1 cellular context compared by ENCODE assay signal in the genomic region with DNA sequence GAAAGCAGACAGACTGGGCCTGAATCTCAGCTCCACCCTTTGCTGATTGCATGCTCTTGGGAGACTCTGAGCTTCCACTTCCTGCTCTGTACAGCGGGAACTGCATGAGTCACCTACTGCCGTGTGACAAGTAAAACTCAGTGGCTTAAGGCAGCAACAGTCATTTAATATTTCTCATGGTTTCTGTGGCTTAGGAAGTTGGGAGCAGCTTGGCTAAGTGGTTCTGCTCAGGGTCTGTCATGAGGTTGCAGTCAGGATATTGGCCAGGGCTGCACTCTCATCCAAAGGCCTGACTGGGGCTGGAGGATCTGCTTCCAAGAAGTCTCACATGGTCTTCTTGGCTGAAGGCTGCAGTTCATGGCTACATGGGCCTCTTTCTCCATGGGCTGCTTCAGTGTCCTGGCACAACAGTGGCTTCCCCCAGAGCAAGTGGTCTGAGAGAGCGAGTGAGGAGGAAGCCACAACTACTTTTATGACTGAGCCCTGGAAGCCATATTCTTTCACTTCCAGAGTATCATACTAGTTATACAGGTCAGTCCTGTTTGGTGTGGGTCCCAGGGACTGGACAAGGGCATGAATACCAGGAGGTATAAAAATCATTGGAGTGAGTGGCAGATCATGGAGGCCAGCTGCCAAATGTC.
A peak's percentile ranks its signal among the peaks of the same experiment; 100 is the strongest.
TF ChIP-seq lines count a peak whose summit lies in the region.

No MANE protein-coding gene starts in this region.

TF ChIP-seq in HCT116, 20 proteins besides CTCF, POLR2A, EP300 and RAD21 (continued from another document):
- no peak for TF ChIP-seq REST (IDR thresholded peaks at IDR 0.05; ENCODE audit: low read depth)
- TF ChIP-seq POLR2AphosphoS5 (IDR thresholded peaks at IDR 0.05; ENCODE audit: low read depth, low read length), result peak; percentile 25; the same call in 1 of the 2 replicates
- TF ChIP-seq ZBTB33 (IDR thresholded peaks at IDR 0.05; ENCODE audit: extremely low read depth, insufficient replicate concordance, low read length), result no peak
- TF ChIP-seq SP1 (IDR thresholded peaks at IDR 0.05; ENCODE audit: low read depth), result no peak; the same call in 1 of the 2 replicates
- no peak for TF ChIP-seq EGR1 (IDR thresholded peaks at IDR 0.05; ENCODE audit: low read depth)
- TF ChIP-seq ELF1 (IDR thresholded peaks at IDR 0.05; ENCODE audit: borderline replicate concordance, low read depth), result no peak
- TF ChIP-seq ZFX (IDR thresholded peaks at IDR 0.05), result no peak
